ENCODE assay signal across 27 cellular contexts in the genomic region with DNA sequence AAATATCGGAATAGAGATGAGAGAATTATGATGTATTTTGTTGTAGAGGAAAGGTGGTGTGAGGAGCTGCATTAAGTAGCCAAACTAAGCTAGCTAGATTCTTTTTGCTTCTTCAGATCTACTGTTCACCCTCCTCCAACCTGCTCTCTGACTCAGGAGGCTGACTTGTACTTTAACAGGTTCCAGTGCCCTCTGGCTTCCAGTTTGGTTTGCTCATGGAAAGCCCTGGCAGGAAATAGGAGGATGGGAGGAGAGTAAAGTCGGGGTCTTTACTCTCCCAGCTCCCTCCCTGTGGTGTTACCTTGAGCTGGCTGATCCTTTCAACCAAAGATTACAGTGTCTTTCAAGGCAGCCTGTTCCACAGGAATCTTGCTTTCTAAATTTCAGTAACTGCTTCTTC.
"Had no signal": no experiment of that assay in that cellular context is flagged by ENCODE, and none has a peak within 500 bp of the region (broad histone marks: within the 10 kb centered on the region; RNA-seq: fewer than 3 reads in every experiment).

No MANE protein-coding gene starts in this region.

- H3K4me3 Mint-ChIP-seq: effector memory CD8-positive, alpha-beta T cell; natural killer cell; stimulated activated effector memory CD8-positive, alpha-beta T cell treated with anti-CD3 and anti-CD28 coated beads, Interleukin-12 subunit alpha, Interleukin-12 subunit beta, amount 100 ng/mL, for 72 hours; stimulated activated naive CD8-positive, alpha-beta T cell treated with anti-CD3 and anti-CD28 coated beads, Interleukin-15, amount 100 ng/mL, for 72 hours; T-helper 2 cell treated with Interferon-gamma antibody and Interleukin-4, amounts not matched to agents 5 μg/mL and 100 μg/mL, for 36 hours; type B pancreatic cell had no signal

- H3K36me3 ChIP-seq: brain microvascular endothelial cell, esophagus muscularis mucosa, heart right ventricle, left lung, lower lobe of right lung, right lobe of liver, uterus had no signal

- H3K4me1 ChIP-seq: esophagus muscularis mucosa, foreskin keratinocyte, heart right ventricle, left lung, lower lobe of right lung, right lobe of liver, uterus had no signal

- H3K4me3 ChIP-seq: coronary artery, esophagus muscularis mucosa, heart right ventricle, left lung, lower lobe of right lung, right lobe of liver, uterus had no signal

- H3K27ac ChIP-seq: brain microvascular endothelial cell, coronary artery, esophagus muscularis mucosa, foreskin keratinocyte, heart right ventricle, left lung, lower lobe of right lung, right lobe of liver, uterus had no signal

- H3K27me3 Mint-ChIP-seq: effector memory CD8-positive, alpha-beta T cell; stimulated activated naive CD8-positive, alpha-beta T cell treated with anti-CD3 and anti-CD28 coated beads, Interleukin-15, amount 100 ng/mL, for 72 hours; type B pancreatic cell had no signal

- ATAC-seq: effector memory CD8-positive, alpha-beta T cell; foreskin keratinocyte; heart right ventricle; left lung; lower lobe of right lung; natural killer cell; stimulated activated effector memory CD8-positive, alpha-beta T cell treated with anti-CD3 and anti-CD28 coated beads, Interleukin-12 subunit alpha, Interleukin-12 subunit beta, amount 100 ng/mL, for 72 hours; stimulated activated naive CD8-positive, alpha-beta T cell treated with anti-CD3 and anti-CD28 coated beads, Interleukin-15, amount 100 ng/mL, for 72 hours had no signal

- H3K9me3 ChIP-seq: esophagus muscularis mucosa, heart right ventricle, left lung, lower lobe of right lung, right lobe of liver, uterus had no signal

- H3K36me3 Mint-ChIP-seq: natural killer cell; stimulated activated effector memory CD8-positive, alpha-beta T cell treated with anti-CD3 and anti-CD28 coated beads, Interleukin-12 subunit alpha, Interleukin-12 subunit beta, amount 100 ng/mL, for 72 hours; type B pancreatic cell had no signal

- H3K27me3 ChIP-seq: brain microvascular endothelial cell, esophagus muscularis mucosa, foreskin keratinocyte, left lung, right lobe of liver, uterus had no signal

- H3K27ac Mint-ChIP-seq: effector memory CD8-positive, alpha-beta T cell; natural killer cell; stimulated activated effector memory CD8-positive, alpha-beta T cell treated with anti-CD3 and anti-CD28 coated beads, Interleukin-12 subunit alpha, Interleukin-12 subunit beta, amount 100 ng/mL, for 72 hours; stimulated activated naive CD8-positive, alpha-beta T cell treated with anti-CD3 and anti-CD28 coated beads, Interleukin-15, amount 100 ng/mL, for 72 hours; T-helper 2 cell treated with Interferon-gamma antibody and Interleukin-4, amounts not matched to agents 5 μg/mL and 100 μg/mL, for 36 hours; type B pancreatic cell had no signal

- DNase-seq: activated CD4-positive, alpha-beta T cell treated with anti-CD3 and anti-CD28 coated beads for 48 hours; activated CD4-positive, alpha-beta T cell treated with anti-CD3 and anti-CD28 coated beads, Interleukin-2, amount 50 U/mL, for 48 hours; activated CD8-positive, alpha-beta memory T cell treated with anti-CD3 and anti-CD28 coated beads for 24 hours; activated gamma-delta T cell treated with Interleukin-2 at 50 U/mL for 16 hours; activated naive CD4-positive, alpha-beta T cell treated with anti-CD3 and anti-CD28 coated beads, Interleukin-2, amount 50 U/mL, for 16 hours; amniotic stem cell; brain microvascular endothelial cell; effector memory CD8-positive, alpha-beta T cell; foreskin keratinocyte; heart right ventricle; left lung; lower lobe of right lung; mesenchymal stem cell; natural killer cell; posterior cingulate gyrus; right lobe of liver; stimulated activated CD4-positive, alpha-beta T cell treated with anti-CD3 and anti-CD28 coated beads, Interleukin-12 subunit alpha, Interleukin-12 subunit beta, amount 100 ng/mL, for 4 hours; stimulated activated CD4-positive, alpha-beta T cell treated with anti-CD3 and anti-CD28 coated beads, Interleukin-4, amount 100 ng/mL, for 1 hour; stimulated activated naive CD8-positive, alpha-beta T cell treated with anti-CD3 and anti-CD28 coated beads, Interleukin-15, amount 100 ng/mL, for 72 hours; substantia nigra; T-helper 1 cell; uterus had no signal

- H3K4me1 Mint-ChIP-seq: natural killer cell; stimulated activated effector memory CD8-positive, alpha-beta T cell treated with anti-CD3 and anti-CD28 coated beads, Interleukin-12 subunit alpha, Interleukin-12 subunit beta, amount 100 ng/mL, for 72 hours; stimulated activated naive CD8-positive, alpha-beta T cell treated with anti-CD3 and anti-CD28 coated beads, Interleukin-15, amount 100 ng/mL, for 72 hours had no signal

- H3K9me3 Mint-ChIP-seq: T-helper 2 cell treated with Interferon-gamma antibody and Interleukin-4, amounts not matched to agents 5 μg/mL and 100 μg/mL, for 36 hours; type B pancreatic cell had no signal
